In genomic region chr9:91312717-91313325, GRCh38 we compare ENCODE assay signal across 24 cellular contexts. TPM values are rescaled to one million over a fixed set of nuclear protein-coding genes. Genes with fewer than 3 reads are reported as not detected.
DNase-seq lines count a peak whose midpoint lies in the region; ATAC-seq and TF ChIP-seq lines count a peak whose summit lies in the region.
"Had no signal": no experiment of that assay in that cellular context is flagged by ENCODE, and none has a peak within 500 bp of the region (broad histone marks: within the 10 kb centered on the region; RNA-seq: fewer than 3 reads in every experiment).

No MANE protein-coding gene starts in this region.

- peak; percentile 54 for ATAC-seq in SK-N-SH treated with all-trans-retinoic acid at 6 μM for 48 hours
- ATAC-seq: activated T-helper 17 cell treated with anti-CD3 and anti-CD28 coated beads, Interleukin-2, amount 50 U/mL, for 72 hours; left lobe of liver; right cardiac atrium; stimulated activated naive B cell treated with anti-CD40 and anti-IgM and Interleukin-4, amounts not matched to agents 10 μg/mL and 1 μg/mL and 100 μg/mL, for 72 hours had no signal

- H3K27ac Mint-ChIP-seq in HFFc6 (peak overlapping the region; percentile 48), progenitor cell of endocrine pancreas (no peak overlapping the region)
- H3K27ac Mint-ChIP-seq: activated T-helper 17 cell treated with anti-CD3 and anti-CD28 coated beads, Interleukin-2, amount 50 U/mL, for 72 hours; CD8-positive, alpha-beta memory T cell; stimulated activated naive B cell treated with anti-CD40 and anti-IgM and Interleukin-4, amounts not matched to agents 10 μg/mL and 1 μg/mL and 100 μg/mL, for 72 hours had no signal

- no peaks in the 10 kb centered on the region for H3K27me3 ChIP-seq in esophagus squamous epithelium
- no peaks in the 10 kb centered on the region for H3K27me3 ChIP-seq in prostate gland (replicated peaks; ENCODE audit: insufficient read depth)
- H3K27me3 ChIP-seq: adrenal gland, SJSA1 had no signal

- H3K9me3 Mint-ChIP-seq in HFFc6 (no peaks in the 10 kb centered on the region), progenitor cell of endocrine pancreas (ENCODE audit: low read depth) (peaks cover 6% of the 10 kb centered on the region)
- H3K9me3 Mint-ChIP-seq: activated T-helper 17 cell treated with anti-CD3 and anti-CD28 coated beads, Interleukin-2, amount 50 U/mL, for 72 hours; H9; stimulated activated naive B cell treated with anti-CD40 and anti-IgM and Interleukin-4, amounts not matched to agents 10 μg/mL and 1 μg/mL and 100 μg/mL, for 72 hours had no signal

- intact Hi-C loops in esophagus squamous epithelium (cut with DNase I) (loop anchor here (10.0 kb wide), 1 partner anchor 102 kb away; no protein-coding TSS in a partner anchor), prostate gland (cut with DNase I) (no loop called here)

- DNase-seq in HFFc6: no peak
- no peak for DNase-seq in esophagus squamous epithelium (lab: John Stamatoyannopoulos, UW)
- peak; percentile 90 for DNase-seq in prostate gland (ENCODE audit: low spot score)
- DNase-seq in epidermal melanocyte (ENCODE audit: insufficient read length, low spot score): no peak
- no peak for DNase-seq in DMS 273 (lab: John Stamatoyannopoulos, UW; ENCODE audit: unreplicated experiment)
- DNase-seq in progenitor cell of endocrine pancreas (ENCODE audit: low spot score, unreplicated experiment): no peak
- DNase-seq in inferior parietal cortex (ENCODE audit: extremely low spot score): no peak
- DNase-seq: activated CD4-positive, CD25-positive, alpha-beta regulatory T cell treated with anti-CD3 and anti-CD28 coated beads, Interleukin-2, amount 50 U/mL, for 72 hours; adrenal gland; CD8-positive, alpha-beta memory T cell; central memory CD4-positive, alpha-beta T cell; H9; KG1; NCI-H1105; NCI-H526 treated with DMSO at 0.1 percent for 48 hours; nucleus accumbens; right cardiac atrium; stimulated activated CD4-positive, alpha-beta T cell treated with anti-CD3 and anti-CD28 coated beads, Interleukin-15, amount 100 ng/mL, for 24 hours; stimulated activated naive B cell treated with anti-CD40 and anti-IgM and Interleukin-4, amounts not matched to agents 10 μg/mL and 1 μg/mL and 100 μg/mL, for 72 hours had no signal

- WGBS in esophagus squamous epithelium, 2 donors: 46 to 57% methylated on average over 4 of the region's 4 CpGs
- 36% methylated on average over 4 of the region's 4 CpGs for WGBS in prostate gland

- no peaks in the 10 kb centered on the region for H3K9me3 ChIP-seq in esophagus squamous epithelium
- no peaks in the 10 kb centered on the region for H3K9me3 ChIP-seq in prostate gland
- H3K9me3 ChIP-seq: adrenal gland, SJSA1 had no signal

- H3K36me3 ChIP-seq in esophagus squamous epithelium (peaks cover 0 to 5% (median 0%) of the 10 kb centered on the region in 3 donors), prostate gland (no peaks in the 10 kb centered on the region)
- H3K36me3 ChIP-seq: adrenal gland, SJSA1 had no signal

- H3K4me3 Mint-ChIP-seq in HFFc6: no peak overlapping the region
- H3K4me3 Mint-ChIP-seq in progenitor cell of endocrine pancreas (ENCODE audit: low read depth): no peak overlapping the region
- H3K4me3 Mint-ChIP-seq: activated T-helper 17 cell treated with anti-CD3 and anti-CD28 coated beads, Interleukin-2, amount 50 U/mL, for 72 hours; CD8-positive, alpha-beta memory T cell; H9; stimulated activated naive B cell treated with anti-CD40 and anti-IgM and Interleukin-4, amounts not matched to agents 10 μg/mL and 1 μg/mL and 100 μg/mL, for 72 hours had no signal

- TF ChIP-seq POLR2A in esophagus squamous epithelium (IDR thresholded peaks at IDR 0.05) (no peak), prostate gland (IDR thresholded peaks at IDR 0.05) (no peak)

- H3K4me3 ChIP-seq in esophagus squamous epithelium: no peak overlapping the region
- H3K4me3 ChIP-seq in prostate gland: no peak overlapping the region
- H3K4me3 ChIP-seq: adrenal gland, SJSA1 had no signal

- peak overlapping the region in 3 of 4 donors; percentile 50 to 74 (median 56) for H3K27ac ChIP-seq in esophagus squamous epithelium
- peak overlapping the region; percentile 5 to 63 for H3K27ac ChIP-seq in prostate gland
- H3K27ac ChIP-seq: adrenal gland, HL-60, SJSA1 had no signal

- peaks cover 33% of the 10 kb centered on the region for H3K4me1 Mint-ChIP-seq in HFFc6 (ENCODE audit: low read depth)
- H3K4me1 Mint-ChIP-seq in progenitor cell of endocrine pancreas (ENCODE audit: low read depth): no peaks in the 10 kb centered on the region

- H3K27me3 Mint-ChIP-seq in HFFc6 (ENCODE audit: insufficient read depth) (no peaks in the 10 kb centered on the region), progenitor cell of endocrine pancreas (no peaks in the 10 kb centered on the region)
- H3K27me3 Mint-ChIP-seq: activated T-helper 17 cell treated with anti-CD3 and anti-CD28 coated beads, Interleukin-2, amount 50 U/mL, for 72 hours; CD8-positive, alpha-beta memory T cell; stimulated activated naive B cell treated with anti-CD40 and anti-IgM and Interleukin-4, amounts not matched to agents 10 μg/mL and 1 μg/mL and 100 μg/mL, for 72 hours had no signal

- H3K4me1 ChIP-seq in esophagus squamous epithelium (peaks cover 0 to 20% (median 4%) of the 10 kb centered on the region in 3 donors), prostate gland (replicated peaks) (peaks cover 6% of the 10 kb centered on the region)
- H3K4me1 ChIP-seq: adrenal gland, SJSA1 had no signal

- H3K36me3 Mint-ChIP-seq in HFFc6 (ENCODE audit: low read depth): peaks cover 17% of the 10 kb centered on the region
- H3K36me3 Mint-ChIP-seq in progenitor cell of endocrine pancreas (ENCODE audit: insufficient read depth): peaks cover 17% of the 10 kb centered on the region

- TF ChIP-seq CTCF in HFFc6 (IDR thresholded peaks at IDR 0.05): no peak
- TF ChIP-seq CTCF in esophagus squamous epithelium (IDR thresholded peaks at IDR 0.05): no peak
- no peak for TF ChIP-seq CTCF in prostate gland (IDR thresholded peaks at IDR 0.05)
- TF ChIP-seq CTCF in progenitor cell of endocrine pancreas (IDR thresholded peaks at IDR 0.05; ENCODE audit: unreplicated experiment): no peak

TF ChIP-seq in SK-N-SH treated with all-trans-retinoic acid at 6 μM for 48 hours, 23 proteins besides CTCF, POLR2A, EP300 and RAD21 (continues in another document):
- no peak for TF ChIP-seq ZNF8 (CRISPR knock-in tag; IDR thresholded peaks at IDR 0.05)
- TF ChIP-seq ISL1 (CRISPR knock-in tag; IDR thresholded peaks at IDR 0.05): peak; percentile 83
- 0 out of 2 replicates have a peak, but pooled peaks have one; percentile 18 for TF ChIP-seq ZNF565 (CRISPR knock-in tag; conservative IDR thresholded peaks at IDR 0.05; ENCODE audit: low read depth)
- TF ChIP-seq TSHZ2 (CRISPR knock-in tag; IDR thresholded peaks at IDR 0.05): no peak
- TF ChIP-seq PPARA (CRISPR knock-in tag; IDR thresholded peaks at IDR 0.05; ENCODE audit: borderline replicate concordance): no peak
- no peak for TF ChIP-seq SNAI2 (CRISPR knock-in tag; IDR thresholded peaks at IDR 0.05)
- no peak; the same call in 1 of the 2 replicates for TF ChIP-seq PATZ1 (CRISPR knock-in tag; IDR thresholded peaks at IDR 0.05; ENCODE audit: borderline replicate concordance)
- TF ChIP-seq GLIS3 (CRISPR knock-in tag; IDR thresholded peaks at IDR 0.05): no peak
- no peak for TF ChIP-seq ARNTL (CRISPR knock-in tag; IDR thresholded peaks at IDR 0.05; ENCODE audit: borderline replicate concordance, low read depth)

RNA-seq across cellular contexts. Expression of gene AUH, which starts 48.9 kb away (rescaled TPM):
- total RNA-seq in HFFc6 (2021; fragmentation: NEBNext Ultra II Directional; extraction: Animal tissue kit (Norgen Biotek cat#: 25700)): 10 to 100 TPM in 4 of 6 experiments, 1 to 10 TPM in 2; 9.8 to 11.3 (median 10.6) TPM
- total RNA-seq in esophagus squamous epithelium (10 to 100 TPM; 10.6 to 25.4 (median 16.7) TPM), prostate gland (10 to 100 TPM; 58.0 to 76.1 TPM), progenitor cell of endocrine pancreas (24.9 and 31.1 TPM in 2 replicates)
